In genomic region chr11:12177739-12178338, GRCh38 we compare ENCODE assay signal across 13 cellular contexts.
DNase-seq lines count a peak whose midpoint lies in the region; FAIRE-seq and TF ChIP-seq lines count a peak whose summit lies in the region.
"Had no signal": no experiment of that assay in that cellular context is flagged by ENCODE, and none has a peak within 500 bp of the region (broad histone marks: within the 10 kb centered on the region; RNA-seq: fewer than 3 reads in every experiment).

No MANE protein-coding gene starts in this region.

- in situ Hi-C loops in G401 (cut with HindIII; ENCODE audit: low sequenced_read_pairs), result no loop called here

- no peaks in the 10 kb centered on the region for H3K9me3 Mint-ChIP-seq in nephron
- H3K9me3 Mint-ChIP-seq: activated B cell treated with CpG ODN at 0.5 μM for 24 hours had no signal

- FAIRE-seq in GM12892 (lab: Jason Lieb, UNC), result no peak

- no peaks in the 10 kb centered on the region for H3K36me3 Mint-ChIP-seq in nephron (ENCODE audit: low read depth)

- no peak for TF ChIP-seq CTCF in nephron (IDR thresholded peaks at IDR 0.05; ENCODE audit: unreplicated experiment in 3 of 3)

- peak; percentile 32 for DNase-seq in G401 (ENCODE audit: low spot score)
- DNase-seq in NCI-H226, result peak; percentile 89
- peak; percentile 26 for DNase-seq in cerebellar cortex (ENCODE audit: low spot score)
- DNase-seq in GM12892 (ENCODE audit: insufficient read length), result no peak
- no peak for DNase-seq in NCI-H748 (lab: John Stamatoyannopoulos, UW; ENCODE audit: unreplicated experiment)
- no peak for DNase-seq in NCI-H2196 (lab: John Stamatoyannopoulos, UW; ENCODE audit: unreplicated experiment)
- DNase-seq: activated B cell treated with CpG ODN at 0.5 μM for 24 hours; activated naive CD4-positive, alpha-beta T cell treated with Interleukin-2 at 50 U/mL for 16 hours; COR-L47; effector CD8-positive, alpha-beta T cell; Kasumi-1; NCI-H2171 treated with DMSO at 0.1 percent for 48 hours had no signal

- H3K4me3 Mint-ChIP-seq in nephron, result no peak overlapping the region
- H3K4me3 Mint-ChIP-seq: activated B cell treated with CpG ODN at 0.5 μM for 24 hours had no signal

- H3K27me3 Mint-ChIP-seq in nephron (ENCODE audit: low read depth), result peaks cover 6% of the 10 kb centered on the region

- peak overlapping the region in 2 of 3 experiments; percentile 25 to 50 for H3K27ac Mint-ChIP-seq in nephron
- H3K27ac Mint-ChIP-seq: activated B cell treated with CpG ODN at 0.5 μM for 24 hours had no signal

- H3K4me1 Mint-ChIP-seq in nephron, result peaks cover 31% of the 10 kb centered on the region
- H3K4me1 Mint-ChIP-seq: activated B cell treated with CpG ODN at 0.5 μM for 24 hours had no signal

- no peak for TF ChIP-seq POLR2A in GM12892 (IDR thresholded peaks at IDR 0.05; ENCODE audit: low read depth, low read length)

Comparison
In these comparisons a context has a peak if more than half of its experiments do, and no peak if none do; other contexts are left out.
1. DNase-seq: peak in G401 (single experiment), NCI-H226 (single experiment) and cerebellar cortex (single experiment); none in GM12892 (single experiment), NCI-H748 (single experiment) and NCI-H2196 (single experiment).